ENCODE assay signal across 2 cellular contexts in genomic region chr3:155124745-155125144, GRCh38. TPM values are rescaled to one million over a fixed set of nuclear protein-coding genes. Genes with fewer than 3 reads are reported as not detected.
"Had no signal": no experiment of that assay in that cellular context is flagged by ENCODE, and none has a peak within 500 bp of the region (broad histone marks: within the 10 kb centered on the region; RNA-seq: fewer than 3 reads in every experiment).

No MANE protein-coding gene starts in this region.

RNA-seq across cellular contexts. Expression of gene MME, which starts 44.6 kb away (rescaled TPM):
- total RNA-seq: activated CD4-positive, alpha-beta memory T cell treated with anti-CD3 and anti-CD28 coated beads, Interleukin-2, amount 10 ng/mL, durations not matched to agents 7 days and 5 days; activated naive CD8-positive, alpha-beta T cell treated with anti-CD3 and anti-CD28 coated beads for 36 hours had no signal
